20 cellular contexts compared by ENCODE assay signal in genomic region chr11:67062526-67063373, GRCh38. TPM values are rescaled to one million over a fixed set of nuclear protein-coding genes. Genes with fewer than 3 reads are reported as not detected.
DNase-seq lines count a peak whose midpoint lies in the region; ATAC-seq and TF ChIP-seq lines count a peak whose summit lies in the region.
"Had no signal": no experiment of that assay in that cellular context is flagged by ENCODE, and none has a peak within 500 bp of the region (broad histone marks: within the 10 kb centered on the region; RNA-seq: fewer than 3 reads in every experiment).

No MANE protein-coding gene starts in this region.

- H3K27ac ChIP-seq in PC-3 (ENCODE audit: low read length) (peak overlapping the region; percentile 80), foreskin keratinocyte (peak overlapping the region; percentile 79)

- peaks cover 27% of the 10 kb centered on the region for H3K79me2 ChIP-seq in PC-3 (ENCODE audit: low read length)

- H3K36me3 ChIP-seq in PC-3 (ENCODE audit: low read depth, low read length): no peaks in the 10 kb centered on the region

- peak; percentile 93 for DNase-seq in DMS53 (lab: John Stamatoyannopoulos, UW)
- DNase-seq in PC-3: peak; percentile 92
- peak; percentile 84 to 95 for DNase-seq in foreskin keratinocyte
- no peak for DNase-seq in stimulated activated naive CD8-positive, alpha-beta T cell treated with anti-CD3 and anti-CD28 coated beads, Interleukin-15, Interleukin-2, amounts not matched to agents 100 U/mL and 50 U/mL, for 24 hours
- no peak for DNase-seq in erythroblast (lab: John Stamatoyannopoulos, UW)
- DNase-seq in T-helper 2 cell treated with Interferon-gamma antibody and Interleukin-4, amounts not matched to agents 5 μg/mL and 100 μg/mL, for 36 hours (ENCODE audit: low spot score): no peak
- DNase-seq in stimulated activated CD4-positive, alpha-beta T cell treated with anti-CD3 and anti-CD28 coated beads, Interleukin-12 subunit alpha, Interleukin-12 subunit beta, amount 100 ng/mL, for 4 hours: no peak
- DNase-seq: activated CD8-positive, alpha-beta T cell treated with anti-CD3 and anti-CD28 coated beads for 36 hours; activated naive CD8-positive, alpha-beta T cell treated with anti-CD3 and anti-CD28 coated beads, Interleukin-2, amount 10 ng/mL, durations not matched to agents 7 days and 5 days; activated T-cell treated with anti-CD3 and anti-CD28 coated beads, Interleukin-2, amount 50 U/mL, for 72 hours; cortex of kidney; NCI-H1105 treated with DMSO at 0.1 percent for 48 hours; NCI-H345; nephron progenitor cell; NK-92 treated with Interleukin-12 subunit alpha and Interleukin-12 subunit beta, amount 100 ng/mL, for 24 hours; Right ventricle myocardium superior had no signal

- H4K20me1 ChIP-seq in PC-3 (ENCODE audit: low read length): no peaks in the 10 kb centered on the region

- no peaks in the 10 kb centered on the region for H3K4me1 Mint-ChIP-seq in T-helper 2 cell treated with Interferon-gamma antibody and Interleukin-4, amounts not matched to agents 5 μg/mL and 100 μg/mL, for 36 hours (ENCODE audit: low read depth)
- H3K4me1 Mint-ChIP-seq: activated naive CD8-positive, alpha-beta T cell treated with anti-CD3 and anti-CD28 coated beads, Interleukin-2, amount 10 ng/mL, durations not matched to agents 7 days and 5 days; brain; memory B cell had no signal

- ATAC-seq in PC-3 (peak; percentile 91), foreskin keratinocyte (peak; percentile 91), HG03378 (IDR thresholded peaks at IDR 0.05; ENCODE audit: unreplicated experiment) (no peak)
- ATAC-seq in stimulated activated naive CD8-positive, alpha-beta T cell treated with anti-CD3 and anti-CD28 coated beads, Interleukin-15, Interleukin-2, amounts not matched to agents 100 U/mL and 50 U/mL, for 24 hours: peak; percentile 7
- ATAC-seq: activated CD8-positive, alpha-beta T cell treated with anti-CD3 and anti-CD28 coated beads for 36 hours; activated T-cell treated with anti-CD3 and anti-CD28 coated beads, Interleukin-2, amount 50 U/mL, for 72 hours had no signal

- H3K9me2 ChIP-seq in PC-3 (replicated peaks; ENCODE audit: low read length): no peaks in the 10 kb centered on the region

- no peaks in the 10 kb centered on the region for H3K9me3 ChIP-seq in PC-3 (ENCODE audit: low read length)

- no peak overlapping the region for H2AFZ ChIP-seq in PC-3 (ENCODE audit: low read length)

- H3K4me2 ChIP-seq in PC-3 (ENCODE audit: low read length): peak overlapping the region; percentile 39

- no peak overlapping the region for H3K4me3 Mint-ChIP-seq in T-helper 2 cell treated with Interferon-gamma antibody and Interleukin-4, amounts not matched to agents 5 μg/mL and 100 μg/mL, for 36 hours
- H3K4me3 Mint-ChIP-seq: activated CD8-positive, alpha-beta T cell treated with anti-CD3 and anti-CD28 coated beads for 36 hours; activated naive CD8-positive, alpha-beta T cell treated with anti-CD3 and anti-CD28 coated beads, Interleukin-2, amount 10 ng/mL, durations not matched to agents 7 days and 5 days; activated T-cell treated with anti-CD3 and anti-CD28 coated beads, Interleukin-2, amount 50 U/mL, for 72 hours; brain; memory B cell; nephron progenitor cell had no signal

- H3K9ac ChIP-seq in PC-3 (ENCODE audit: low read length): peak overlapping the region; percentile 30

- no peak for TF ChIP-seq POLR2A in erythroblast (IDR thresholded peaks at IDR 0.05; ENCODE audit: low read length)

- intact Hi-C loops in PC-3 (cut with micrococcal nuclease): no loop called here

- CTCF ChIA-PET in PC-3 (lab: Charles Lee): interaction anchor here (1.1 kb wide), 1 partner anchor 9 kb away, joined by 5 read pairs; no protein-coding TSS in a partner anchor

- H3K4me1 ChIP-seq in PC-3 (ENCODE audit: insufficient read depth, low read length) (peaks cover 27% of the 10 kb centered on the region), foreskin keratinocyte (peaks cover 14% of the 10 kb centered on the region)

- H3K27ac Mint-ChIP-seq in T-helper 2 cell treated with Interferon-gamma antibody and Interleukin-4, amounts not matched to agents 5 μg/mL and 100 μg/mL, for 36 hours: no peak overlapping the region
- H3K27ac Mint-ChIP-seq: activated CD8-positive, alpha-beta T cell treated with anti-CD3 and anti-CD28 coated beads for 36 hours; activated naive CD8-positive, alpha-beta T cell treated with anti-CD3 and anti-CD28 coated beads, Interleukin-2, amount 10 ng/mL, durations not matched to agents 7 days and 5 days; activated T-cell treated with anti-CD3 and anti-CD28 coated beads, Interleukin-2, amount 50 U/mL, for 72 hours; brain; memory B cell; nephron progenitor cell had no signal

- no peaks in the 10 kb centered on the region for H3K9me3 Mint-ChIP-seq in T-helper 2 cell treated with Interferon-gamma antibody and Interleukin-4, amounts not matched to agents 5 μg/mL and 100 μg/mL, for 36 hours
- H3K9me3 Mint-ChIP-seq: activated CD8-positive, alpha-beta T cell treated with anti-CD3 and anti-CD28 coated beads for 36 hours; activated naive CD8-positive, alpha-beta T cell treated with anti-CD3 and anti-CD28 coated beads, Interleukin-2, amount 10 ng/mL, durations not matched to agents 7 days and 5 days; activated T-cell treated with anti-CD3 and anti-CD28 coated beads, Interleukin-2, amount 50 U/mL, for 72 hours; memory B cell; nephron progenitor cell had no signal

- no peaks in the 10 kb centered on the region for H3F3A ChIP-seq in PC-3 (ENCODE audit: low read length, unreplicated experiment)

- no TSS peak for BruUV-seq in PC-3 (replicated peaks; lab: Mats Ljungman, UMichigan)

- H3K27me3 Mint-ChIP-seq in T-helper 2 cell treated with Interferon-gamma antibody and Interleukin-4, amounts not matched to agents 5 μg/mL and 100 μg/mL, for 36 hours (ENCODE audit: low read depth): no peaks in the 10 kb centered on the region

- no peak overlapping the region for H3K4me3 ChIP-seq in PC-3 (ENCODE audit: low read length)

- POLR2A ChIA-PET in PC-3 (lab: Charles Lee; ENCODE audit: unreplicated experiment): interaction anchor here (0.5 kb wide), 1 partner anchor 1560 kb away, joined by 9 read pairs; no protein-coding TSS in a partner anchor

- TF ChIP-seq CTCF in PC-3 (conservative IDR thresholded peaks at IDR 0.05; ENCODE audit: low read depth, low read length): no peak
- no peak for TF ChIP-seq CTCF in foreskin keratinocyte (conservative IDR thresholded peaks at IDR 0.05)

- H3K36me3 Mint-ChIP-seq in T-helper 2 cell treated with Interferon-gamma antibody and Interleukin-4, amounts not matched to agents 5 μg/mL and 100 μg/mL, for 36 hours (ENCODE audit: low read depth): no peaks in the 10 kb centered on the region
- H3K36me3 Mint-ChIP-seq: activated naive CD8-positive, alpha-beta T cell treated with anti-CD3 and anti-CD28 coated beads, Interleukin-2, amount 10 ng/mL, durations not matched to agents 7 days and 5 days; brain; memory B cell had no signal

- no peaks in the 10 kb centered on the region for H3K27me3 ChIP-seq in PC-3 (ENCODE audit: low read length)
- H3K27me3 ChIP-seq in foreskin keratinocyte: no peaks in the 10 kb centered on the region

RNA-seq across cellular contexts. Expression of gene RHOD, which starts 6.1 kb away (rescaled TPM):
- total RNA-seq in PC-3 (2014; rRNA removed) (99.9 and 121 TPM in 2 replicates), foreskin keratinocyte (146 and 174 TPM in 2 replicates)
- 240 and 243 TPM in 2 replicates for polyA plus RNA-seq in foreskin keratinocyte

RNA-seq across cellular contexts. Expression of gene SYT12, which starts 39.8 kb away (rescaled TPM):
- 4.8 and 5.1 TPM in 2 replicates for total RNA-seq in PC-3 (2014; rRNA removed)
- 0.10 and 0.25 TPM in 2 replicates for total RNA-seq in foreskin keratinocyte
- polyA plus RNA-seq in foreskin keratinocyte: 0.09 and 0.11 TPM in 2 replicates
- total RNA-seq: activated CD8-positive, alpha-beta T cell treated with anti-CD3 and anti-CD28 coated beads for 36 hours; activated naive CD8-positive, alpha-beta T cell treated with anti-CD3 and anti-CD28 coated beads, Interleukin-2, amount 10 ng/mL, durations not matched to agents 7 days and 5 days; activated T-cell treated with anti-CD3 and anti-CD28 coated beads, Interleukin-2, amount 50 U/mL, for 72 hours; T-helper 1 cell treated with Interleukin-12 subunit alpha and Interleukin-12 subunit beta and Interleukin-4 antibody, amounts not matched to agents 30 ng/mL and 1 ng/mL, for 36 hours had no signal

RNA-seq across cellular contexts. Expression of gene KDM2A, which starts 56.3 kb away (rescaled TPM):
- total RNA-seq in PC-3 (2014; rRNA removed) (65.3 and 87.1 TPM in 2 replicates), foreskin keratinocyte (35.3 and 36.6 TPM in 2 replicates)
- 13.4 and 16.1 TPM in 2 replicates for polyA plus RNA-seq in foreskin keratinocyte

Comparison
In these comparisons a context has a peak if more than half of its experiments do, and no peak if none do; other contexts are left out.
1. DNase-seq: peak in DMS53 (single experiment), PC-3 (single experiment) and foreskin keratinocyte (2 of 2); none in stimulated activated naive CD8-positive, alpha-beta T cell treated with anti-CD3 and anti-CD28 coated beads, Interleukin-15, Interleukin-2, amounts not matched to agents 100 U/mL and 50 U/mL, for 24 hours (single experiment), erythroblast (0 of 2), T-helper 2 cell treated with Interferon-gamma antibody and Interleukin-4, amounts not matched to agents 5 μg/mL and 100 μg/mL, for 36 hours (single experiment) and stimulated activated CD4-positive, alpha-beta T cell treated with anti-CD3 and anti-CD28 coated beads, Interleukin-12 subunit alpha, Interleukin-12 subunit beta, amount 100 ng/mL, for 4 hours (single experiment).